9 cellular contexts compared by ENCODE assay signal in the genomic region with DNA sequence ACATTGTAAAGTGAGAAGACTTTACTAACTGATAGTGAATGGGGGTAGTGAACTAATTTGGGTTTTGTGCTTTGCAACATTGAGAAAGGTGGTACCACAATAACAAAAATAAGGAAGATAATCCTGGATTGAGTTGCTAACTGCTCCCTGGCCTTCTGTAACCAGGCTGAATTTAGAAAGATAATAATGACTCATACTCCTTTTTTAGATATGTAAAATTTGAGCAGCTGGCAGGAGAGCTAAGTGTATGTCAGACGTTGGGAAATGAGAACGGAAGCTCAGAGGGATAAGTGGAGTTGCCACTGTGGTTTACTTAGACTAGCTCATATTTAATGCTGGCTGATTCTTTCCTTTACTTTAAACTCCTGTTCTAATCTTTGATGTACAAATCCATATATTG. TPM values are rescaled to one million over a fixed set of nuclear protein-coding genes. Genes with fewer than 3 reads are reported as not detected.
DNase-seq lines count a peak whose midpoint lies in the region; ATAC-seq and TF ChIP-seq lines count a peak whose summit lies in the region.
"Had no signal": no experiment of that assay in that cellular context is flagged by ENCODE, and none has a peak within 500 bp of the region (broad histone marks: within the 10 kb centered on the region; RNA-seq: fewer than 3 reads in every experiment).

No MANE protein-coding gene starts in this region.

- peak overlapping the region; percentile 59 to 67 (median 65) for H3K27ac ChIP-seq in gastroesophageal sphincter
- H3K27ac ChIP-seq: 22Rv1 had no signal

- no peaks in the 10 kb centered on the region for H3K9me3 ChIP-seq in gastroesophageal sphincter

- TF ChIP-seq CTCF in gastroesophageal sphincter (IDR thresholded peaks at IDR 0.05) (no peak), GM20000 (IDR thresholded peaks at IDR 0.05; ENCODE audit: extremely low read depth, missing control alignments) (no peak)

- no peaks in the 10 kb centered on the region for H3K27me3 ChIP-seq in gastroesophageal sphincter

- H3K36me3 ChIP-seq in gastroesophageal sphincter: peaks cover 0 to 15% of the 10 kb centered on the region in 2 donors

- ATAC-seq in gastroesophageal sphincter (peak; percentile 90), GM18517 (IDR thresholded peaks at IDR 0.05; ENCODE audit: unreplicated experiment) (no peak)

- 6 to 15% methylated on average over 2 of the region's 2 CpGs for WGBS in gastroesophageal sphincter (ENCODE audit: low coverage in 1 of 2), 2 donors

- H3K4me1 ChIP-seq in gastroesophageal sphincter: peaks cover 0 to 16% (median 9%) of the 10 kb centered on the region in 3 donors

- TF ChIP-seq POLR2A in gastroesophageal sphincter (IDR thresholded peaks at IDR 0.05): no peak

- TF ChIP-seq EP300 in gastroesophageal sphincter (IDR thresholded peaks at IDR 0.05): no peak

- no peak overlapping the region for H3K4me3 ChIP-seq in gastroesophageal sphincter

- DNase-seq in DMS 273 (lab: John Stamatoyannopoulos, UW; ENCODE audit: unreplicated experiment): peak; percentile 63
- no peak for DNase-seq in DMS 273 treated with DMSO at 0.1 percent for 48 hours (lab: John Stamatoyannopoulos, UW)
- peak; percentile 49 for DNase-seq in SHP77 treated with DMSO at 0.1 percent for 48 hours (lab: John Stamatoyannopoulos, UW)
- peak; percentile 84 for DNase-seq in stromal cell of bone marrow (ENCODE audit: low read depth)
- no peak for DNase-seq in GM20000 (ENCODE audit: low spot score)
- no peak for DNase-seq in activated T-cell treated with anti-CD3 and anti-CD28 coated beads for 4 hours

RNA-seq across cellular contexts. Expression of a gene that starts 17.1 kb away (rescaled TPM):
- 10 to 100 TPM; 25.8 to 56.2 (median 45.9) TPM for total RNA-seq in gastroesophageal sphincter

Comparison
In these comparisons a context has a peak if more than half of its experiments do, and no peak if none do; other contexts are left out.
1. DNase-seq: peak in DMS 273 (single experiment), SHP77 treated with DMSO at 0.1 percent for 48 hours (single experiment) and stromal cell of bone marrow (single experiment); none in DMS 273 treated with DMSO at 0.1 percent for 48 hours (single experiment), GM20000 (single experiment) and activated T-cell treated with anti-CD3 and anti-CD28 coated beads for 4 hours (single experiment).